In genomic region chr18:72410399-72410798, GRCh38 we compare ENCODE assay signal across 21 cellular contexts.
DNase-seq lines count a peak whose midpoint lies in the region; ATAC-seq, FAIRE-seq and TF ChIP-seq lines count a peak whose summit lies in the region.
"Had no signal": no experiment of that assay in that cellular context is flagged by ENCODE, and none has a peak within 500 bp of the region (broad histone marks: within the 10 kb centered on the region; RNA-seq: fewer than 3 reads in every experiment).

No MANE protein-coding gene starts in this region.

- H3K27me3 Mint-ChIP-seq in astrocyte (ENCODE audit: low read depth, unreplicated experiment): no peaks in the 10 kb centered on the region
- H3K27me3 Mint-ChIP-seq: CD4-positive, CD25-positive, alpha-beta regulatory T cell had no signal

- CTCF ChIA-PET in HepG2 (lab: Yijun Ruan, JAX; ENCODE audit: low intra/inter-chr PET ratio, low total read pairs): no interaction called here

- DNase-seq in HepG2 (ENCODE audit: low spot score) (no peak), right lobe of liver (no peak), MM.1S (peak; percentile 62), astrocyte (ENCODE audit: low read depth) (peak; percentile 29), renal cortical epithelial cell (ENCODE audit: low read depth) (peak; percentile 21), heart right ventricle (no peak)
- DNase-seq: Caco-2; CD4-positive, CD25-positive, alpha-beta regulatory T cell; GF-D8; KG1; MV-4-11; NCI-H1417; NCI-H1694 treated with DMSO at 0.1 percent for 48 hours; NCI-H2081 treated with DMSO at 0.1 percent for 48 hours; NCI-H446 treated with DMSO at 0.1 percent for 48 hours; NCI-H69; NK-92 treated with Interleukin-12 subunit alpha and Interleukin-12 subunit beta, amount 100 ng/mL, for 24 hours had no signal

- no peak for FAIRE-seq in HepG2 (lab: Jason Lieb, UNC)
- no peak for FAIRE-seq in astrocyte (lab: Jason Lieb, UNC)

- TF ChIP-seq CTCF in HepG2 (CRISPR knock-in tag; IDR thresholded peaks at IDR 0.05) (no peak), right lobe of liver (IDR thresholded peaks at IDR 0.05) (no peak), MM.1S (IDR thresholded peaks at IDR 0.05; ENCODE audit: low read length) (no peak), astrocyte (IDR thresholded peaks at IDR 0.05; ENCODE audit: insufficient read depth, low read depth, low read length) (no peak), heart right ventricle (IDR thresholded peaks at IDR 0.05) (no peak)

- H3K36me3 Mint-ChIP-seq in astrocyte (ENCODE audit: low read depth, unreplicated experiment): no peaks in the 10 kb centered on the region
- H3K36me3 Mint-ChIP-seq: CD4-positive, CD25-positive, alpha-beta regulatory T cell had no signal

- H3K4me1 Mint-ChIP-seq in astrocyte (ENCODE audit: low read depth, unreplicated experiment): no peaks in the 10 kb centered on the region
- H3K4me1 Mint-ChIP-seq: CD4-positive, CD25-positive, alpha-beta regulatory T cell had no signal

- in situ Hi-C loops in HepG2 (cut with HindIII; ENCODE audit: extremely low pct_ligation_motif_present, low pct_unique_long_range_greater_than_20kb): no loop called here

- WGBS in HepG2 (ENCODE audit: low lambda C conversion rate): 7% methylated on average over 1 of the region's 1 CpG
- WGBS in right lobe of liver (ENCODE audit: insufficient coverage, low coverage, low lambda C conversion rate, missing lambda C conversion rate): 40% methylated on average over 1 of the region's 1 CpG
- WGBS in heart right ventricle, 2 donors: 68% methylated on average over 1 of the region's 1 CpG

- intact Hi-C loops in HepG2 (cut with micrococcal nuclease; ENCODE audit: unreplicated experiment): no loop called here
- intact Hi-C loops in right lobe of liver (cut with DNase I): no loop called here
- intact Hi-C loops in heart right ventricle (cut with DNase I): no loop called here

- no peak overlapping the region for H3K4me2 ChIP-seq in HepG2 (ENCODE audit: low read depth, low read length)
- H3K4me2 ChIP-seq in MM.1S (ENCODE audit: low read depth, low read length): peak overlapping the region; percentile 35; the same call in 1 of the 2 replicates
- H3K4me2 ChIP-seq in astrocyte (ENCODE audit: low read length): no peak overlapping the region

- ATAC-seq in HepG2 (no peak), right lobe of liver (no peak), heart right ventricle (no peak), GM21423 (IDR thresholded peaks at IDR 0.05; ENCODE audit: unreplicated experiment) (no peak), GM18505 (IDR thresholded peaks at IDR 0.05; ENCODE audit: unreplicated experiment) (no peak)
- ATAC-seq: Panc1 had no signal

- H3K79me2 ChIP-seq in HepG2 (ENCODE audit: insufficient read depth, low read length) (no peaks in the 10 kb centered on the region), MM.1S (ENCODE audit: low read length) (no peaks in the 10 kb centered on the region), astrocyte (ENCODE audit: insufficient read depth, low read length) (no peaks in the 10 kb centered on the region)

- H3F3A ChIP-seq in MM.1S (ENCODE audit: insufficient read depth, low read length): peaks cover 8% of the 10 kb centered on the region

- no peaks in the 10 kb centered on the region for H3K27me3 ChIP-seq in HepG2 (ENCODE audit: control insufficient read depth in 1 of 2, insufficient read depth in 2 of 2, low read length in 2 of 2)
- H3K27me3 ChIP-seq in right lobe of liver: no peaks in the 10 kb centered on the region
- no peaks in the 10 kb centered on the region for H3K27me3 ChIP-seq in MM.1S (replicated peaks; ENCODE audit: insufficient read depth, low read length)
- no peaks in the 10 kb centered on the region for H3K27me3 ChIP-seq in astrocyte (ENCODE audit: insufficient read depth, low read length)
- no peaks in the 10 kb centered on the region for H3K27me3 ChIP-seq in heart right ventricle

- H3K36me3 ChIP-seq in HepG2 (replicated peaks in 1 of 2; ENCODE audit: control insufficient read depth in 1 of 2, insufficient read depth in 2 of 2, low read length in 2 of 2) (no peaks in the 10 kb centered on the region), right lobe of liver (no peaks in the 10 kb centered on the region), MM.1S (replicated peaks; ENCODE audit: insufficient read depth, low read length) (no peaks in the 10 kb centered on the region), astrocyte (ENCODE audit: insufficient read depth, low read length) (no peaks in the 10 kb centered on the region), heart right ventricle (no peaks in the 10 kb centered on the region)
- H3K36me3 ChIP-seq: HAP-1 had no signal

- H3K9me3 ChIP-seq in HepG2 (ENCODE audit: low read length) (peaks cover 14% of the 10 kb centered on the region; the same call in 1 of the 2 replicates), right lobe of liver (no peaks in the 10 kb centered on the region), MM.1S (replicated peaks; ENCODE audit: insufficient read depth, low read length) (no peaks in the 10 kb centered on the region), astrocyte (ENCODE audit: insufficient read depth, low read depth, low read length) (no peaks in the 10 kb centered on the region), heart right ventricle (peaks cover 0 to 21% (median 0%) of the 10 kb centered on the region in 11 donors)
- H3K9me3 ChIP-seq: Caco-2, HAP-1 had no signal

- H4K20me1 ChIP-seq in HepG2 (ENCODE audit: insufficient read depth, low read length) (no peaks in the 10 kb centered on the region), MM.1S (ENCODE audit: insufficient read depth, low read length) (no peaks in the 10 kb centered on the region), astrocyte (ENCODE audit: insufficient read depth, low read length) (no peaks in the 10 kb centered on the region)

- POLR2A ChIA-PET in HepG2 (lab: Yijun Ruan, JAX): no interaction called here

- H3K27ac Mint-ChIP-seq in astrocyte (ENCODE audit: unreplicated experiment): no peak overlapping the region
- H3K27ac Mint-ChIP-seq: CD4-positive, CD25-positive, alpha-beta regulatory T cell had no signal

- TF ChIP-seq RAD21 in HepG2 (CRISPR knock-in tag; IDR thresholded peaks at IDR 0.05): no peak

- TF ChIP-seq EP300 in HepG2 (IDR thresholded peaks at IDR 0.05; ENCODE audit: low read depth in 2 of 2, low read length in 2 of 2) (no peak), HepG2 (CRISPR knock-in tag; IDR thresholded peaks at IDR 0.05; ENCODE audit: borderline replicate concordance) (no peak)

- H2AFZ ChIP-seq in HepG2 (ENCODE audit: low read length) (no peak overlapping the region), MM.1S (ENCODE audit: low read length) (0 out of 2 replicates have a peak overlapping the region, but pooled peaks have one; percentile 50), astrocyte (ENCODE audit: low read depth, low read length) (no peak overlapping the region)

- no TSS peak for BruUV-seq in HepG2 (replicated peaks; lab: Mats Ljungman, UMichigan)

- H3K4me3 ChIP-seq in HepG2 (replicated peaks in 1 of 3; ENCODE audit: insufficient read depth in 1 of 3, low read depth in 2 of 3, low read length in 3 of 3) (no peak overlapping the region), right lobe of liver (no peak overlapping the region), MM.1S (ENCODE audit: low read length) (no peak overlapping the region), astrocyte (ENCODE audit: insufficient read depth, low read depth, low read length) (no peak overlapping the region), heart right ventricle (no peak overlapping the region)
- H3K4me3 ChIP-seq: HAP-1 had no signal

- H3K9me2 ChIP-seq in MM.1S (replicated peaks; ENCODE audit: insufficient read depth, low read length): no peaks in the 10 kb centered on the region

- H3K4me1 ChIP-seq in HepG2 (ENCODE audit: insufficient read depth, low read length): no peaks in the 10 kb centered on the region
- no peaks in the 10 kb centered on the region for H3K4me1 ChIP-seq in right lobe of liver
- peaks cover 22% of the 10 kb centered on the region for H3K4me1 ChIP-seq in MM.1S (ENCODE audit: low read length)
- H3K4me1 ChIP-seq in astrocyte (ENCODE audit: insufficient read depth, low read length): no peaks in the 10 kb centered on the region
- no peaks in the 10 kb centered on the region for H3K4me1 ChIP-seq in heart right ventricle
- H3K4me1 ChIP-seq: Caco-2, HAP-1 had no signal

- peaks cover 6% of the 10 kb centered on the region for H3K9me3 Mint-ChIP-seq in astrocyte (ENCODE audit: unreplicated experiment)

- H3K4me3 Mint-ChIP-seq in astrocyte (ENCODE audit: unreplicated experiment): no peak overlapping the region
- H3K4me3 Mint-ChIP-seq: CD4-positive, CD25-positive, alpha-beta regulatory T cell had no signal

- no peak for TF ChIP-seq POLR2A in HepG2 (IDR thresholded peaks at IDR 0.05; ENCODE audit: insufficient read depth in 1 of 2, low read depth in 2 of 2, low read length in 2 of 2)
- TF ChIP-seq POLR2A in right lobe of liver (IDR thresholded peaks at IDR 0.05): no peak
- TF ChIP-seq POLR2A in GM18505 (IDR thresholded peaks at IDR 0.05; ENCODE audit: borderline replicate concordance, extremely low read depth, insufficient read depth, insufficient read length): no peak

- H3K9ac ChIP-seq in HepG2 (ENCODE audit: insufficient read depth, low read depth, low read length): no peak overlapping the region
- H3K9ac ChIP-seq in MM.1S (ENCODE audit: low read length): no peak overlapping the region
- no peak overlapping the region for H3K9ac ChIP-seq in astrocyte (ENCODE audit: low read length)

- H3K27ac ChIP-seq in HepG2 (ENCODE audit: extremely low read length, insufficient read depth, low read length) (no peak overlapping the region), right lobe of liver (no peak overlapping the region), MM.1S (ENCODE audit: low read length) (no peak overlapping the region), astrocyte (ENCODE audit: low read depth, low read length) (no peak overlapping the region), heart right ventricle (no peak overlapping the region)

TF ChIP-seq in HepG2, 621 proteins besides CTCF, POLR2A, EP300 and RAD21 (continues in another document):
- no peak for TF ChIP-seq MED8 (CRISPR knock-in tag; IDR thresholded peaks at IDR 0.05; ENCODE audit: insufficient replicate concordance)
- TF ChIP-seq ZNF331 (CRISPR knock-in tag; IDR thresholded peaks at IDR 0.05): no peak
- TF ChIP-seq HBP1 (CRISPR knock-in tag; IDR thresholded peaks at IDR 0.05; ENCODE audit: low read depth): no peak
- peak; percentile 76 to 79 for TF ChIP-seq MAFK (conservative IDR thresholded peaks at IDR 0.05 in 1 of 2, IDR thresholded peaks at IDR 0.05 in 1 of 2; ENCODE audit: low read length in 2 of 2)
- TF ChIP-seq KDM5B (CRISPR knock-in tag; IDR thresholded peaks at IDR 0.05; ENCODE audit: borderline replicate concordance): no peak

Comparison
In these comparisons a context has a peak if more than half of its experiments do, and no peak if none do; other contexts are left out.
1. DNase-seq: peak in MM.1S (single experiment), astrocyte (single experiment) and renal cortical epithelial cell (single experiment); none in HepG2 (single experiment), right lobe of liver (0 of 3) and heart right ventricle (0 of 2).